ENCODE assay signal across 17 cellular contexts in genomic region chr12:84697141-84697540, GRCh38.
A peak's percentile ranks its signal among the peaks of the same experiment; 100 is the strongest.
DNase-seq lines count a peak whose midpoint lies in the region; ATAC-seq, FAIRE-seq and TF ChIP-seq lines count a peak whose summit lies in the region.
"Had no signal": no experiment of that assay in that cellular context is flagged by ENCODE, and none has a peak within 500 bp of the region (broad histone marks: within the 10 kb centered on the region; RNA-seq: fewer than 3 reads in every experiment).

No MANE protein-coding gene starts in this region.

- DNase-seq in GM04503 (ENCODE audit: low read depth) (peak; percentile 27), NCI-H2227 treated with DMSO at 0.1 percent for 48 hours (lab: John Stamatoyannopoulos, UW) (peak; percentile 83), astrocyte of the spinal cord (ENCODE audit: low read depth, low spot score) (peak; percentile 49), RPMI8226 (no peak), D721Med (ENCODE audit: insufficient read length, low spot score) (no peak), sciatic nerve (ENCODE audit: low spot score) (no peak), D341Med (ENCODE audit: low spot score) (no peak)
- DNase-seq: DMS79, GDM1, NCI-H1092, NCI-H2107, NCI-H446, NCI-H774, T-helper 2 cell had no signal

- TF ChIP-seq CTCF in astrocyte of the spinal cord (IDR thresholded peaks at IDR 0.05; ENCODE audit: low read depth, low read length) (no peak), D721Med (IDR thresholded peaks at IDR 0.05; ENCODE audit: insufficient read depth, missing control alignments) (no peak)

- intact Hi-C loops in sciatic nerve (cut with DNase I), result no loop called here

- FAIRE-seq in D721Med (lab: Jason Lieb, UNC), result no peak
- FAIRE-seq: K562 had no signal

- H3K4me3 ChIP-seq in astrocyte of the spinal cord (ENCODE audit: low read depth, low read length), result no peak overlapping the region
- H3K4me3 ChIP-seq: HAP-1, K562 had no signal

- no peak for ATAC-seq in sciatic nerve
- ATAC-seq: K562, Right ventricle myocardium inferior had no signal

- in situ Hi-C loops in astrocyte of the spinal cord (cut with HindIII; ENCODE audit: low sequenced_read_pairs), result no loop called here

Comparison
In these comparisons a context has a peak if more than half of its experiments do, and no peak if none do; other contexts are left out.
1. DNase-seq: peak in GM04503 (single experiment), NCI-H2227 treated with DMSO at 0.1 percent for 48 hours (single experiment) and astrocyte of the spinal cord (single experiment); none in RPMI8226 (single experiment), D721Med (single experiment), sciatic nerve (single experiment) and D341Med (single experiment).